Comparison of ENCODE assay signal across 1 cellular context in genomic region chr12:11499802-11500201, GRCh38.
TF ChIP-seq lines count a peak whose summit lies in the region.

No MANE protein-coding gene starts in this region.

TF ChIP-seq in H1, 55 proteins besides CTCF, POLR2A, EP300 and RAD21:
- TF ChIP-seq JUN (IDR thresholded peaks at IDR 0.05; ENCODE audit: low read depth, low read length), result no peak
- TF ChIP-seq SP2 (IDR thresholded peaks at IDR 0.05; ENCODE audit: low read length), result no peak
- TF ChIP-seq TCF12 (IDR thresholded peaks at IDR 0.05; ENCODE audit: low read depth, low read length), result no peak
- no peak for TF ChIP-seq BACH1 (IDR thresholded peaks at IDR 0.05; ENCODE audit: low read length)
- no peak for TF ChIP-seq RBBP5 (IDR thresholded peaks at IDR 0.05; ENCODE audit: borderline replicate concordance, low read depth, low read length)
- no peak for TF ChIP-seq KDM4A (IDR thresholded peaks at IDR 0.05; ENCODE audit: low read depth, low read length, severe bottlenecking)
- TF ChIP-seq SIX5 (IDR thresholded peaks at IDR 0.05; ENCODE audit: low read depth, low read length), result no peak
- no peak for TF ChIP-seq CTBP2 (IDR thresholded peaks at IDR 0.05; ENCODE audit: borderline replicate concordance, insufficient read depth, insufficient read length, low read length)
- no peak for TF ChIP-seq POU5F1 (IDR thresholded peaks at IDR 0.05; ENCODE audit: low read depth, low read length)
- no peak for TF ChIP-seq NRF1 (IDR thresholded peaks at IDR 0.05; ENCODE audit: low read depth, low read length)
- no peak for TF ChIP-seq MAX (IDR thresholded peaks at IDR 0.05)
- no peak for TF ChIP-seq SIN3A (conservative IDR thresholded peaks at IDR 0.05 in 1 of 2, IDR thresholded peaks at IDR 0.05 in 1 of 2; ENCODE audit: low read depth in 1 of 2, low read length in 2 of 2)
- TF ChIP-seq BRCA1 (IDR thresholded peaks at IDR 0.05; ENCODE audit: low read depth, low read length), result no peak
- no peak for TF ChIP-seq TAF1 (IDR thresholded peaks at IDR 0.05; ENCODE audit: low read depth, low read length)
- TF ChIP-seq RNF2 (IDR thresholded peaks at IDR 0.05; ENCODE audit: borderline replicate concordance, low read depth, low read length, missing control alignments, poor library complexity, severe bottlenecking), result no peak
- TF ChIP-seq CBX8 (IDR thresholded peaks at IDR 0.05; ENCODE audit: borderline replicate concordance, low read depth, low read length), result no peak
- no peak for TF ChIP-seq SRF (IDR thresholded peaks at IDR 0.05; ENCODE audit: low read depth, low read length)
- no peak for TF ChIP-seq HDAC6 (IDR thresholded peaks at IDR 0.05; ENCODE audit: low read depth, low read length)
- TF ChIP-seq MAFK (IDR thresholded peaks at IDR 0.05; ENCODE audit: low read depth, low read length), result no peak
- no peak for TF ChIP-seq NANOG (IDR thresholded peaks at IDR 0.05; ENCODE audit: insufficient read depth, low read depth, low read length, poor library complexity, severe bottlenecking)
